ENCODE assay signal across 9 cellular contexts in the genomic region with DNA sequence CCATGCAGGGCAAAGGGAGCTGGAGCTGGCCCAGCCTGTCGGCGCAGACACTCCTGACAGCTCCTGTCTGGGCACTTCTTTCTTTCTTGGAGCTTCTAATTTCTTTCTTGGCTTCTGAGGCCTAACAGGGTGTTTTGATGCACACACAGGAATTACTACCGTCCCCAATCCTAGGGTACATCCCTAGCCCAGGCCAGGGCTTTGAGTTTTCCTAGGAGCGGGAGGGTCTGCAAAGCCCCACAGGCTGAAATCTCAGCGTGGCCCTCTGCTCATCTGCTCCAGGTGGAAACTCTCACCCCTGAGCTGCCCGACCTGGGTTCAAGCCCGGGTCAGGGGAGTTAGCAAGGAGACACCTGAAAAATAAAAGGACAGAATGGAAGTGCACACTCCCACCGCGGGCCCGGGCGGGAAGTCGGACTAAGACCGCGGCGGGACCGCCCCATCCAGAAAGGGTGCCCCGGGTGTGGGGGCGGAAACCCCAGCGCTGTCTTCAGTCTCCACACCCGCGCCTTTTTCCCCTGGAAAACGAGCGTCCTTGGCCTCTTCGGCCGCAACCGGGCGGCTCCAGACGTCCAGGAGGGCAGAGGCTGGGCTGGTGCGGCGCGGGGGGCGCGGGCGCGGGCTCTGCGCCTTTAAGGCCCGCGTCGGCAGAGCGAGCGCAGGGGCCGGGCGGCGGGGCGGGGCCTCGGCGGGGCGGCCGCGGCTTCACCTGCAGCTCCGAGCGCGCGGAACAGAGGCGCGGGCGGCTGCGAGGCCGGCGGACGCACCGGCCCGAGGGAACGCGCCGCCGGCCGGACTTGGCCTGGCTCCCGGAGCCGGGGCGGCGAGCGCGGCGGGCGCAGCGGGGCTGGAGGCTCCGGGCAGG. TPM values are rescaled to one million over a fixed set of nuclear protein-coding genes. Genes with fewer than 3 reads are reported as not detected.
A peak's percentile ranks its signal among the peaks of the same experiment; 100 is the strongest.
DNase-seq lines count a peak whose midpoint lies in the region; ATAC-seq and TF ChIP-seq lines count a peak whose summit lies in the region.
"Had no signal": no experiment of that assay in that cellular context is flagged by ENCODE, and none has a peak within 500 bp of the region (broad histone marks: within the 10 kb centered on the region; RNA-seq: fewer than 3 reads in every experiment).

A gene (plus strand): TSS at position 733 of the 865 bp plus-strand sequence.

- H3K4me2 ChIP-seq in skeletal muscle satellite cell (ENCODE audit: low read length): peak within 1 kb of the TSS; percentile 99

- H3K36me3 ChIP-seq in left ventricle myocardium inferior (no peaks in the 10 kb centered on the region), skeletal muscle satellite cell (ENCODE audit: insufficient read depth, low read length) (peaks cover 22% of the 10 kb centered on the region)

- intact Hi-C loops in left ventricle myocardium inferior (cut with micrococcal nuclease) (no loop called here), Calu3 (cut with micrococcal nuclease; ENCODE audit: unreplicated experiment) (no loop called here)

- H3K4me1 ChIP-seq in left ventricle myocardium inferior (peaks cover 15% of the 10 kb centered on the region), skeletal muscle satellite cell (ENCODE audit: control insufficient read depth, insufficient read depth, low read length) (peaks cover 27% of the 10 kb centered on the region)

- H3K27me3 Mint-ChIP-seq in Calu3 (ENCODE audit: unreplicated experiment): peaks cover 46% of the 10 kb centered on the region

- H3K27me3 ChIP-seq in left ventricle myocardium inferior (ENCODE audit: low read depth) (peaks cover 97% of the 10 kb centered on the region), skeletal muscle satellite cell (ENCODE audit: control insufficient read depth, insufficient read depth, low read length) (peaks cover 15% of the 10 kb centered on the region)

- no peak within 1 kb of the TSS for H3K27ac ChIP-seq in left ventricle myocardium inferior (replicated peaks)
- H3K27ac ChIP-seq: 22Rv1 had no signal

- H3K9ac ChIP-seq in skeletal muscle satellite cell (ENCODE audit: low read depth, low read length): peak within 1 kb of the TSS; percentile 91

- no peaks in the 10 kb centered on the region for H3K4me1 Mint-ChIP-seq in Calu3 (ENCODE audit: low read depth, unreplicated experiment)

- H3K4me3 ChIP-seq in WI38 (ENCODE audit: low read depth, low read length) (peak within 1 kb of the TSS; percentile 61), left ventricle myocardium inferior (peak within 1 kb of the TSS; percentile 64), skeletal muscle satellite cell (ENCODE audit: low read length) (peak within 1 kb of the TSS; percentile 83)

- H3K9me3 Mint-ChIP-seq in Calu3 (ENCODE audit: low read depth, unreplicated experiment): peaks cover 1% of the 10 kb centered on the region

- TF ChIP-seq CTCF in WI38 (IDR thresholded peaks at IDR 0.05; ENCODE audit: low read depth, low read length): no peak
- TF ChIP-seq CTCF in left ventricle myocardium inferior (IDR thresholded peaks at IDR 0.05; ENCODE audit: borderline replicate concordance): no peak
- no peak for TF ChIP-seq CTCF in Calu3 (IDR thresholded peaks at IDR 0.05; ENCODE audit: unreplicated experiment)

- no TSS peak for BruUV-seq in Calu3 (replicated peaks; lab: Mats Ljungman, UMichigan)

- no peak within 1 kb of the TSS for H3K27ac Mint-ChIP-seq in Calu3 (ENCODE audit: unreplicated experiment)

- H3K9me3 ChIP-seq in left ventricle myocardium inferior (replicated peaks): no peaks in the 10 kb centered on the region
- no peaks in the 10 kb centered on the region for H3K9me3 ChIP-seq in skeletal muscle satellite cell (replicated peaks; ENCODE audit: low read length)

- H3K36me3 Mint-ChIP-seq in Calu3 (ENCODE audit: insufficient read depth, unreplicated experiment): no peaks in the 10 kb centered on the region

- CTCF ChIA-PET in Calu3 (lab: Charles Lee): no interaction called here

- peak; percentile 54 for DNase-seq in DMS 273 (lab: John Stamatoyannopoulos, UW; ENCODE audit: unreplicated experiment)
- no peak for DNase-seq in DMS 273 treated with DMSO at 0.1 percent for 48 hours (lab: John Stamatoyannopoulos, UW)
- no peak for DNase-seq in left ventricle myocardium inferior
- no peak for DNase-seq in Calu3

- no peak for ATAC-seq in HG02759 (IDR thresholded peaks at IDR 0.05; ENCODE audit: unreplicated experiment)
- ATAC-seq in GM21825 (IDR thresholded peaks at IDR 0.05; ENCODE audit: unreplicated experiment): no peak

- no peak within 1 kb of the TSS for H3K4me3 Mint-ChIP-seq in Calu3 (ENCODE audit: low read depth, unreplicated experiment)

RNA-seq across cellular contexts. Expression of the gene that starts here (rescaled TPM):
- total RNA-seq in left ventricle myocardium inferior (0.05 TPM), Calu3 (2022) (not detected in 2 replicates)
- total RNA-seq in skeletal muscle satellite cell (2012; rRNA removed): 2.0 and 2.5 TPM in 2 replicates
